In genomic region chr17:77399319-77399959, GRCh38 we compare ENCODE assay signal across 12 cellular contexts.
DNase-seq lines count a peak whose midpoint lies in the region; ATAC-seq and TF ChIP-seq lines count a peak whose summit lies in the region.
"Had no signal": no experiment of that assay in that cellular context is flagged by ENCODE, and none has a peak within 500 bp of the region (broad histone marks: within the 10 kb centered on the region; RNA-seq: fewer than 3 reads in every experiment).

No MANE protein-coding gene starts in this region.

- no peaks in the 10 kb centered on the region for H3K27me3 ChIP-seq in stomach smooth muscle (ENCODE audit: control insufficient read depth in 1 of 2, insufficient read depth in 2 of 2, low read length in 2 of 2)
- H3K27me3 ChIP-seq in WERI-Rb-1 (ENCODE audit: insufficient read depth, low read depth, severe bottlenecking) = no peaks in the 10 kb centered on the region

- H3K4me3 ChIP-seq in stomach smooth muscle (ENCODE audit: low read length in 2 of 2) (no peak overlapping the region), WERI-Rb-1 (ENCODE audit: low read depth, low read length) (no peak overlapping the region)

- ATAC-seq in activated T-cell treated with anti-CD3 and anti-CD28 coated beads, Interleukin-2, amount 50 U/mL, for 72 hours (replicated peaks in 1 of 2) = no peak
- ATAC-seq in memory B cell (ENCODE audit: low read depth) (no peak), GM21529 (IDR thresholded peaks at IDR 0.05; ENCODE audit: unreplicated experiment) (no peak)

- H3K27ac ChIP-seq in stomach smooth muscle (ENCODE audit: low read length) (peak overlapping the region; percentile 75), WERI-Rb-1 (no peak overlapping the region)

- peak overlapping the region; percentile 79 to 83 for H3K4me3 Mint-ChIP-seq in activated T-cell treated with anti-CD3 and anti-CD28 coated beads, Interleukin-2, amount 50 U/mL, for 72 hours
- peak overlapping the region; percentile 83 for H3K4me3 Mint-ChIP-seq in activated CD4-positive, alpha-beta memory T cell treated with anti-CD3 and anti-CD28 coated beads, Interleukin-2, amount 10 ng/mL, durations not matched to agents 7 days and 5 days
- H3K4me3 Mint-ChIP-seq in memory B cell = no peak overlapping the region

- H3K9ac ChIP-seq in stomach smooth muscle (ENCODE audit: low read length in 2 of 2) = no peak overlapping the region

- H3K4me1 ChIP-seq in stomach smooth muscle (ENCODE audit: control insufficient read depth, insufficient read depth, low read length) = peaks cover 56% of the 10 kb centered on the region

- CTCF ChIA-PET in activated CD4-positive, alpha-beta memory T cell treated with anti-CD3 and anti-CD28 coated beads, Interleukin-2, amount 10 ng/mL, durations not matched to agents 7 days and 5 days (lab: Charles Lee) = interaction anchor here (0.8 to 4.0 kb wide), 31 partner anchors 9 to 620 kb away, joined by 3 to 98 read pairs (median 8); no protein-coding TSS in a partner anchor

- peaks cover 72% of the 10 kb centered on the region for H3K4me1 Mint-ChIP-seq in activated T-cell treated with anti-CD3 and anti-CD28 coated beads, Interleukin-2, amount 50 U/mL, for 72 hours (ENCODE audit: low read depth)
- peaks cover 88% of the 10 kb centered on the region for H3K4me1 Mint-ChIP-seq in activated CD4-positive, alpha-beta memory T cell treated with anti-CD3 and anti-CD28 coated beads, Interleukin-2, amount 10 ng/mL, durations not matched to agents 7 days and 5 days
- H3K4me1 Mint-ChIP-seq in memory B cell = peaks cover 38% of the 10 kb centered on the region

- POLR2A ChIA-PET in activated CD4-positive, alpha-beta memory T cell treated with anti-CD3 and anti-CD28 coated beads, Interleukin-2, amount 10 ng/mL, durations not matched to agents 7 days and 5 days (lab: Charles Lee) = interaction anchor here (1.2 to 9.5 kb wide), 20 partner anchors 9 to 105 kb away, joined by 3 to 140 read pairs (median 10); no protein-coding TSS in a partner anchor

- no peaks in the 10 kb centered on the region for H3K27me3 Mint-ChIP-seq in activated T-cell treated with anti-CD3 and anti-CD28 coated beads, Interleukin-2, amount 50 U/mL, for 72 hours (ENCODE audit: low read depth)
- H3K27me3 Mint-ChIP-seq in activated CD4-positive, alpha-beta memory T cell treated with anti-CD3 and anti-CD28 coated beads, Interleukin-2, amount 10 ng/mL, durations not matched to agents 7 days and 5 days = no peaks in the 10 kb centered on the region
- no peaks in the 10 kb centered on the region for H3K27me3 Mint-ChIP-seq in memory B cell

- H3K9me3 Mint-ChIP-seq in activated T-cell treated with anti-CD3 and anti-CD28 coated beads, Interleukin-2, amount 50 U/mL, for 72 hours = no peaks in the 10 kb centered on the region
- H3K9me3 Mint-ChIP-seq in activated CD4-positive, alpha-beta memory T cell treated with anti-CD3 and anti-CD28 coated beads, Interleukin-2, amount 10 ng/mL, durations not matched to agents 7 days and 5 days = no peaks in the 10 kb centered on the region
- H3K9me3 Mint-ChIP-seq in memory B cell = no peaks in the 10 kb centered on the region

- TF ChIP-seq CTCF in WERI-Rb-1 (IDR thresholded peaks at IDR 0.05; ENCODE audit: low read depth, low read length) = no peak

- H3K9me3 ChIP-seq in stomach smooth muscle (ENCODE audit: control insufficient read depth in 2 of 2, low read length in 2 of 2) = no peaks in the 10 kb centered on the region
- no peaks in the 10 kb centered on the region for H3K9me3 ChIP-seq in WERI-Rb-1 (ENCODE audit: severe bottlenecking)

- peak overlapping the region; percentile 75 for H3K27ac Mint-ChIP-seq in activated T-cell treated with anti-CD3 and anti-CD28 coated beads, Interleukin-2, amount 50 U/mL, for 72 hours
- H3K27ac Mint-ChIP-seq in activated CD4-positive, alpha-beta memory T cell treated with anti-CD3 and anti-CD28 coated beads, Interleukin-2, amount 10 ng/mL, durations not matched to agents 7 days and 5 days = peak overlapping the region; percentile 94
- H3K27ac Mint-ChIP-seq in memory B cell = peak overlapping the region; percentile 82

- H3K36me3 Mint-ChIP-seq in activated T-cell treated with anti-CD3 and anti-CD28 coated beads, Interleukin-2, amount 50 U/mL, for 72 hours (ENCODE audit: insufficient read depth in 2 of 2) = peaks cover 0 to 2% of the 10 kb centered on the region in 2 donors
- peaks cover 59% of the 10 kb centered on the region for H3K36me3 Mint-ChIP-seq in activated CD4-positive, alpha-beta memory T cell treated with anti-CD3 and anti-CD28 coated beads, Interleukin-2, amount 10 ng/mL, durations not matched to agents 7 days and 5 days (ENCODE audit: low read depth)
- peaks cover 4% of the 10 kb centered on the region for H3K36me3 Mint-ChIP-seq in memory B cell

- DNase-seq in activated T-cell treated with anti-CD3 and anti-CD28 coated beads, Interleukin-2, amount 50 U/mL, for 72 hours = no peak
- DNase-seq in activated T-cell treated with anti-CD3 and anti-CD28 coated beads, Interleukin-2, amount 50 U/mL, for 1 hour = no peak
- no peak for DNase-seq in activated CD4-positive, alpha-beta memory T cell treated with anti-CD3 and anti-CD28 coated beads, Interleukin-2, amount 10 ng/mL, durations not matched to agents 7 days and 5 days
- DNase-seq in memory B cell (ENCODE audit: low spot score in 2 of 2) (no peak), WERI-Rb-1 (no peak), NCI-H1105 treated with DMSO at 0.1 percent for 48 hours (lab: John Stamatoyannopoulos, UW) (no peak)
- DNase-seq: anterior cingulate cortex, foreskin fibroblast, GOT3, small intestine had no signal

- H3K36me3 ChIP-seq in stomach smooth muscle (ENCODE audit: control insufficient read depth in 2 of 2, insufficient read depth in 2 of 2, low read length in 2 of 2) (peaks cover 7 to 13% of the 10 kb centered on the region in 2 donors), WERI-Rb-1 (peaks cover 72% of the 10 kb centered on the region)
